8 cellular contexts compared by ENCODE assay signal in the genomic region with DNA sequence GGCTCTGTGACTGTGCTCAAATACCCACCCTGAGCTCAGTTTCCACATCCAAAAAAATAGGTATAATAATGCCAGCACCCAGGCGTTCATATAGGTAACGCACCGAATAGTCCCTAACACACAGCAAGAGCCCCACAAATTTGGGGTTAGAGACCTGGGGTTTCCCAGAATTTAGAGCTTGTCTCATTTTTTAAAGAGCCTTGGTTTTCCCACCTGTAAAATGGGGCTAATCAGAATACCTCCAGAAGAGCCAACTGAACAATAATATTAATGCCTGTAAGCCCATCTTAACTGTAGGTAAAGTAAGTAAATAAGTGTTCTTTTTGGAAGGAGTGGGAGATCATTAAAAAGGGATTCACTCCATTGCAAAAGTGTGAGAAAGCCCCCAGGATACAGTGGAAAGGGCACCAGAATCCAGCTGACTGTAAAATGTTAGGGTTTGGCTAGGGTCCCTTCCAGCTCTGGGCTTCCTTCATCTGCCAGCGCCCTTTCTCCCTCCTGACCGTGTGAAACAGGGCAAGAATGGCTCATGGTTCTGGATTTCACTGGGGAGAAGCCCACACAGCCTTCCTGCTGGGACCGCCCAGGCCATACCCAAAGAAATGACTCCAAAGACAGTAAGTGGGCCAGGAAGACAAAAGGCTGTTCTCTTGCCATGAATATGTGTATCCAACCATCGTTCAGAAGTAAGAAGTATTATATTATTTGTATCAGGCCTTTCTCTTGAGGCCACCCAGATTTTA. TPM values are rescaled to one million over a fixed set of nuclear protein-coding genes. Genes with fewer than 3 reads are reported as not detected.
DNase-seq lines count a peak whose midpoint lies in the region; ATAC-seq and TF ChIP-seq lines count a peak whose summit lies in the region.

No MANE protein-coding gene starts in this region.

- H3K36me3 Mint-ChIP-seq in activated naive CD4-positive, alpha-beta T cell treated with anti-CD3 and anti-CD28 coated beads, Interleukin-2, amount 50 U/mL, for 72 hours = no peaks in the 10 kb centered on the region

- H3K4me2 ChIP-seq in Karpas-422 (ENCODE audit: low read depth, low read length, poor library complexity, severe bottlenecking) = peak overlapping the region; percentile 92

- ATAC-seq in GM19328 (IDR thresholded peaks at IDR 0.05; ENCODE audit: unreplicated experiment) = no peak
- no peak for ATAC-seq in activated naive CD4-positive, alpha-beta T cell treated with anti-CD3 and anti-CD28 coated beads, Interleukin-2, amount 50 U/mL, for 72 hours

- peak overlapping the region; percentile 96 for H3K9ac ChIP-seq in Karpas-422 (ENCODE audit: low read length)

- H3K27ac ChIP-seq in Karpas-422 (ENCODE audit: low read length) = peak overlapping the region; percentile 82

- POLR2A ChIA-PET in BJ (lab: Charles Lee) = no interaction called here

- H4K20me1 ChIP-seq in Karpas-422 (ENCODE audit: insufficient read depth, low read depth, low read length) = no peaks in the 10 kb centered on the region

- DNase-seq in BJ (ENCODE audit: low read depth) (no peak), Karpas-422 (no peak), epithelial cell of esophagus (ENCODE audit: low read depth) (no peak), AG20443 (ENCODE audit: low spot score) (no peak), SIG-M5 treated with dmso at 0.1 percent for 504 hours (lab: John Stamatoyannopoulos, UW; ENCODE audit: unreplicated experiment) (no peak)
- no peak for DNase-seq in activated naive CD4-positive, alpha-beta T cell treated with anti-CD3 and anti-CD28 coated beads, Interleukin-2, amount 50 U/mL, for 72 hours (ENCODE audit: low spot score in 2 of 2)

- H3K4me3 ChIP-seq in BJ (ENCODE audit: low read depth, low read length) (peak overlapping the region; percentile 77), Karpas-422 (ENCODE audit: low read length) (peak overlapping the region; percentile 92), epithelial cell of esophagus (ENCODE audit: low read length) (peak overlapping the region; percentile 92), neuron (ENCODE audit: low read length) (peak overlapping the region; percentile 64)

- H2AFZ ChIP-seq in Karpas-422 (ENCODE audit: low read length) (no peak overlapping the region), neuron (ENCODE audit: low read depth, low read length) (no peak overlapping the region)

- TF ChIP-seq CTCF in BJ (IDR thresholded peaks at IDR 0.05; ENCODE audit: insufficient read depth, low read depth, low read length) (no peak), epithelial cell of esophagus (IDR thresholded peaks at IDR 0.05; ENCODE audit: insufficient read depth, low read depth, low read length, missing control alignments) (no peak)

- H3K27me3 ChIP-seq in BJ (ENCODE audit: control insufficient read depth, insufficient read depth, low read length) (no peaks in the 10 kb centered on the region), Karpas-422 (ENCODE audit: low read length) (no peaks in the 10 kb centered on the region), neuron (ENCODE audit: insufficient read depth, low read length) (no peaks in the 10 kb centered on the region)

- H3K9me3 ChIP-seq in Karpas-422 (ENCODE audit: low read length) (no peaks in the 10 kb centered on the region), neuron (ENCODE audit: low read length) (no peaks in the 10 kb centered on the region)

- H3K4me1 ChIP-seq in Karpas-422 (ENCODE audit: low read length) (peaks cover 64% of the 10 kb centered on the region), neuron (ENCODE audit: insufficient read depth, low read length) (peaks cover 9% of the 10 kb centered on the region)

- H3K27ac Mint-ChIP-seq in activated naive CD4-positive, alpha-beta T cell treated with anti-CD3 and anti-CD28 coated beads, Interleukin-2, amount 50 U/mL, for 72 hours = no peak overlapping the region

- H3K36me3 ChIP-seq in BJ (ENCODE audit: control insufficient read depth, insufficient read depth, low read length) (no peaks in the 10 kb centered on the region), Karpas-422 (ENCODE audit: insufficient read depth, low read length) (no peaks in the 10 kb centered on the region), neuron (ENCODE audit: insufficient read depth, low read length) (no peaks in the 10 kb centered on the region)

- peaks cover 66% of the 10 kb centered on the region for H3K79me2 ChIP-seq in Karpas-422 (ENCODE audit: low read length)

- H3K9me2 ChIP-seq in Karpas-422 (replicated peaks; ENCODE audit: insufficient read depth, low read length) = no peaks in the 10 kb centered on the region

- CTCF ChIA-PET in BJ (lab: Yijun Ruan, JAX) = no interaction called here

- no peaks in the 10 kb centered on the region for H3K9me3 Mint-ChIP-seq in activated naive CD4-positive, alpha-beta T cell treated with anti-CD3 and anti-CD28 coated beads, Interleukin-2, amount 50 U/mL, for 72 hours

RNA-seq across cellular contexts. Expression of gene MTURN, which starts 2.1 kb away (rescaled TPM):
- 7.0 and 9.2 TPM in 2 replicates for polyA plus RNA-seq in BJ (2011; rRNA removed)
- 3.7 TPM in 2 replicates for polyA minus RNA-seq in BJ (2011; rRNA and poly(A)+ RNA removed)
- 80.2 and 89.4 TPM in 2 replicates for total RNA-seq in Karpas-422 (2014; rRNA removed; shearing (Covaris generic); ENCODE audit: low replicate concordance)
- 1 to 10 TPM; 4.7 to 8.1 TPM for total RNA-seq in activated naive CD4-positive, alpha-beta T cell treated with anti-CD3 and anti-CD28 coated beads, Interleukin-2, amount 50 U/mL, for 72 hours
